29 cellular contexts compared by ENCODE assay signal in genomic region chr20:58331961-58332551, GRCh38. TPM values are rescaled to one million over a fixed set of nuclear protein-coding genes. Genes with fewer than 3 reads are reported as not detected.
DNase-seq lines count a peak whose midpoint lies in the region; ATAC-seq and TF ChIP-seq lines count a peak whose summit lies in the region.
"Had no signal": no experiment of that assay in that cellular context is flagged by ENCODE, and none has a peak within 500 bp of the region (broad histone marks: within the 10 kb centered on the region; RNA-seq: fewer than 3 reads in every experiment).

No MANE protein-coding gene starts in this region.

- no peaks in the 10 kb centered on the region for H3K27me3 ChIP-seq in foreskin keratinocyte

- H3K4me1 ChIP-seq in foreskin keratinocyte: no peaks in the 10 kb centered on the region

- intact Hi-C loops in dendritic cell treated with granulocyte-macrophage colony-stimulating factor and Interleukin-4, amounts not matched to agents 40 ng/mL and 50 ng/mL, for 4 days (cut with micrococcal nuclease): no loop called here

- DNase-seq in NCI-H1092 treated with DMSO at 0.1 percent for 48 hours (lab: John Stamatoyannopoulos, UW) (peak; percentile 15), NCI-H1092 (lab: John Stamatoyannopoulos, UW) (no peak), NCI-H345 treated with DMSO at 0.1 percent for 48 hours (lab: John Stamatoyannopoulos, UW; ENCODE audit: unreplicated experiment) (peak; percentile 45), DMS 273 (lab: John Stamatoyannopoulos, UW; ENCODE audit: unreplicated experiment) (no peak), foreskin keratinocyte (no peak)
- DNase-seq: 8988T; activated B cell treated with CpG ODN at 0.5 μM for 24 hours; activated CD4-positive, alpha-beta T cell treated with anti-CD3 and anti-CD28 coated beads, Interleukin-2, amount 10 ng/mL, durations not matched to agents 7 days and 5 days; activated effector memory CD4-positive, alpha-beta T cell treated with anti-CD3 and anti-CD28 coated beads, Interleukin-2, amount 50 U/mL, for 16 hours; COR-L47; GOT3; hypothalamus; immature natural killer cell; KBM-7; left cardiac atrium; mammary epithelial cell; NCI-H2171 treated with DMSO at 0.1 percent for 48 hours; NCI-H82; stimulated activated CD4-positive, alpha-beta T cell treated with anti-CD3 and anti-CD28 coated beads, Interleukin-15, amount 100 ng/mL, for 24 hours; stimulated activated CD4-positive, alpha-beta T cell treated with anti-CD3 and anti-CD28 coated beads, Interleukin-4, amount 100 ng/mL, for 4 hours; T-helper 1 cell had no signal

- peaks cover 44% of the 10 kb centered on the region for H3K4me1 Mint-ChIP-seq in dendritic cell treated with granulocyte-macrophage colony-stimulating factor and Interleukin-4, amounts not matched to agents 40 ng/mL and 50 ng/mL, for 4 days (ENCODE audit: low read depth)
- H3K4me1 Mint-ChIP-seq in stimulated activated memory B cell treated with anti-CD40 and anti-IgM and Interleukin-4, amounts not matched to agents 10 μg/mL and 1 μg/mL and 100 μg/mL, for 72 hours: peaks cover 49% of the 10 kb centered on the region

- H3K9me3 Mint-ChIP-seq in dendritic cell treated with granulocyte-macrophage colony-stimulating factor and Interleukin-4, amounts not matched to agents 40 ng/mL and 50 ng/mL, for 4 days: no peaks in the 10 kb centered on the region
- H3K9me3 Mint-ChIP-seq in stimulated activated memory B cell treated with anti-CD40 and anti-IgM and Interleukin-4, amounts not matched to agents 10 μg/mL and 1 μg/mL and 100 μg/mL, for 72 hours: no peaks in the 10 kb centered on the region
- H3K9me3 Mint-ChIP-seq: activated B cell treated with CpG ODN at 0.5 μM for 24 hours; activated CD4-positive, alpha-beta T cell treated with anti-CD3 and anti-CD28 coated beads, Interleukin-2, amount 10 ng/mL, durations not matched to agents 7 days and 5 days; immature natural killer cell; type B pancreatic cell had no signal

- H3K36me3 Mint-ChIP-seq in dendritic cell treated with granulocyte-macrophage colony-stimulating factor and Interleukin-4, amounts not matched to agents 40 ng/mL and 50 ng/mL, for 4 days (ENCODE audit: low read depth): peaks cover 36% of the 10 kb centered on the region
- peaks cover 40% of the 10 kb centered on the region for H3K36me3 Mint-ChIP-seq in stimulated activated memory B cell treated with anti-CD40 and anti-IgM and Interleukin-4, amounts not matched to agents 10 μg/mL and 1 μg/mL and 100 μg/mL, for 72 hours

- no peak for TF ChIP-seq CTCF in foreskin keratinocyte (conservative IDR thresholded peaks at IDR 0.05)

- no peak overlapping the region for H3K4me3 Mint-ChIP-seq in dendritic cell treated with granulocyte-macrophage colony-stimulating factor and Interleukin-4, amounts not matched to agents 40 ng/mL and 50 ng/mL, for 4 days
- no peak overlapping the region for H3K4me3 Mint-ChIP-seq in stimulated activated memory B cell treated with anti-CD40 and anti-IgM and Interleukin-4, amounts not matched to agents 10 μg/mL and 1 μg/mL and 100 μg/mL, for 72 hours
- H3K4me3 Mint-ChIP-seq: activated B cell treated with CpG ODN at 0.5 μM for 24 hours; activated CD4-positive, alpha-beta T cell treated with anti-CD3 and anti-CD28 coated beads, Interleukin-2, amount 10 ng/mL, durations not matched to agents 7 days and 5 days; activated naive CD8-positive, alpha-beta T cell; immature natural killer cell; type B pancreatic cell had no signal

- H3K27ac Mint-ChIP-seq in dendritic cell treated with granulocyte-macrophage colony-stimulating factor and Interleukin-4, amounts not matched to agents 40 ng/mL and 50 ng/mL, for 4 days: peak overlapping the region; percentile 47
- peak overlapping the region; percentile 53 for H3K27ac Mint-ChIP-seq in stimulated activated memory B cell treated with anti-CD40 and anti-IgM and Interleukin-4, amounts not matched to agents 10 μg/mL and 1 μg/mL and 100 μg/mL, for 72 hours
- H3K27ac Mint-ChIP-seq: activated B cell treated with CpG ODN at 0.5 μM for 24 hours; activated CD4-positive, alpha-beta T cell treated with anti-CD3 and anti-CD28 coated beads, Interleukin-2, amount 10 ng/mL, durations not matched to agents 7 days and 5 days; activated naive CD8-positive, alpha-beta T cell; type B pancreatic cell had no signal

- H3K27me3 Mint-ChIP-seq in dendritic cell treated with granulocyte-macrophage colony-stimulating factor and Interleukin-4, amounts not matched to agents 40 ng/mL and 50 ng/mL, for 4 days: no peaks in the 10 kb centered on the region
- no peaks in the 10 kb centered on the region for H3K27me3 Mint-ChIP-seq in stimulated activated memory B cell treated with anti-CD40 and anti-IgM and Interleukin-4, amounts not matched to agents 10 μg/mL and 1 μg/mL and 100 μg/mL, for 72 hours
- H3K27me3 Mint-ChIP-seq: activated B cell treated with CpG ODN at 0.5 μM for 24 hours; activated CD4-positive, alpha-beta T cell treated with anti-CD3 and anti-CD28 coated beads, Interleukin-2, amount 10 ng/mL, durations not matched to agents 7 days and 5 days; activated naive CD8-positive, alpha-beta T cell; type B pancreatic cell had no signal

- no peak for ATAC-seq in stimulated activated memory B cell treated with anti-CD40 and anti-IgM and Interleukin-4, amounts not matched to agents 10 μg/mL and 1 μg/mL and 100 μg/mL, for 72 hours
- ATAC-seq in foreskin keratinocyte (no peak), GM21515 (IDR thresholded peaks at IDR 0.05; ENCODE audit: unreplicated experiment) (no peak)
- ATAC-seq: left cardiac atrium had no signal

- no peak overlapping the region for H3K27ac ChIP-seq in foreskin keratinocyte
- H3K27ac ChIP-seq: C4-2B, HL-60, SK-N-MC had no signal

RNA-seq across cellular contexts. Expression of gene RAB22A, which starts 22.5 kb away (rescaled TPM):
- total RNA-seq in foreskin keratinocyte: 18.7 and 19.3 TPM in 2 replicates
- 7.5 and 8.2 TPM in 2 replicates for polyA plus RNA-seq in foreskin keratinocyte

RNA-seq across cellular contexts. Expression of gene VAPB, which starts 57.0 kb away (rescaled TPM):
- total RNA-seq in foreskin keratinocyte: 39.2 and 41.6 TPM in 2 replicates
- polyA plus RNA-seq in foreskin keratinocyte: 38.7 and 41.7 TPM in 2 replicates

Comparison
In these comparisons a context has a peak if more than half of its experiments do, and no peak if none do; other contexts are left out.
1. DNase-seq: peak in NCI-H1092 treated with DMSO at 0.1 percent for 48 hours (single experiment) and NCI-H345 treated with DMSO at 0.1 percent for 48 hours (single experiment); none in NCI-H1092 (single experiment), DMS 273 (single experiment) and foreskin keratinocyte (0 of 2).